8 cellular contexts compared by ENCODE assay signal in the genomic region with DNA sequence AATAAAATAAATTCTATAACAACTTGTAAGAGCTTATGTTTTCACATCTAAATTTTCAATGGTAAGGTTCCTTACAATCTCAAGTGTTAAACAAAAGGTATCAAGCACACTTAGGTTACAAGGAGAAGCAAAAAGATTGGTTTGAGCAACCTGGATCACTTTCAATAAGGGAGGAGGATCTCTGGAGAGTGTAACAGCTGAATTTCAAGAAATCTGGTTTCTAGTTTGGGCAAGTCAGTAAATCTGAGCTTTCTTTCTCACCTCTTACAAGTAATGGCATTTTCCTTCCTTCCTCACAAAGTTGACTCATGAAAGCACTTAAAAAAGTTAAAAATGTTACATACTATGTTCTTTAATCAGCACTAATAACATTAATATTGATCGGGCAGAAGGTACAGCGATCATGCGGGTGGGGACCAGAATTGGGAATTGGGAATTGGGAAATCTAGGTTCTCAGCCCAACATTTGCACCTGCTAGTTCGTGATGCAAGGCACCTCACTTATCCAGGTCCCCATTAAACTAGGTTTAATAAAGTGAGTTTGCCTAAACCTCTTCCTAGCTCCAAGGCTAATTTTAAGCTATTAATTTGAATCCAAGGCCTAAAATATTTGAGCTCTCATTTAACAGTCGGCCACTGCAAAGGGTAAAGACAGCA. TPM values are rescaled to one million over a fixed set of nuclear protein-coding genes. Genes with fewer than 3 reads are reported as not detected.
DNase-seq lines count a peak whose midpoint lies in the region; ATAC-seq and TF ChIP-seq lines count a peak whose summit lies in the region.

No MANE protein-coding gene starts in this region.

- no TSS peak for BruUV-seq in A673 (replicated peaks; lab: Mats Ljungman, UMichigan)

- H3K27ac ChIP-seq in A673 (ENCODE audit: low read depth, low read length, poor library complexity, severe bottlenecking) (no peak overlapping the region), mesenchymal stem cell (ENCODE audit: low read length, poor library complexity, severe bottlenecking) (no peak overlapping the region)

- H3K27me3 ChIP-seq in A673 (replicated peaks; ENCODE audit: insufficient read depth, low read depth, low read length, poor library complexity) (no peaks in the 10 kb centered on the region), mesenchymal stem cell (ENCODE audit: control insufficient read depth in 1 of 2, insufficient read depth in 1 of 2, low read length in 2 of 2) (no peaks in the 10 kb centered on the region)

- peak overlapping the region; percentile 69 for H2AK5ac ChIP-seq in mesenchymal stem cell (ENCODE audit: low read length, severe bottlenecking)

- no peak overlapping the region for H3K14ac ChIP-seq in mesenchymal stem cell (ENCODE audit: low read length in 2 of 2)

- DNase-seq in A673 (ENCODE audit: low spot score): no peak
- no peak for DNase-seq in HFF-Myc (ENCODE audit: extremely low read depth, low read depth)
- DNase-seq in astrocyte of the hippocampus (ENCODE audit: low read depth, low spot score): peak; percentile 13
- no peak for DNase-seq in mesenchymal stem cell
- DNase-seq in NCI-H748 (lab: John Stamatoyannopoulos, UW; ENCODE audit: unreplicated experiment): no peak
- no peak for DNase-seq in NCI-H774 (lab: John Stamatoyannopoulos, UW)

- H2BK15ac ChIP-seq in mesenchymal stem cell (ENCODE audit: low read depth, poor library complexity, severe bottlenecking): no peak overlapping the region

- H4K91ac ChIP-seq in mesenchymal stem cell (ENCODE audit: low read length): no peak overlapping the region

- POLR2A ChIA-PET in A673 (lab: Charles Lee; ENCODE audit: low non-redundant PET): no interaction called here

- 94% methylated on average over 5 of the region's 5 CpGs for WGBS in mesenchymal stem cell

- peak overlapping the region; percentile 66 for H3K4me2 ChIP-seq in mesenchymal stem cell (ENCODE audit: low read length, poor library complexity, severe bottlenecking)

- TF ChIP-seq CTCF in A673 (conservative IDR thresholded peaks at IDR 0.05; ENCODE audit: low read depth, low read length) (no peak), HFF-Myc (IDR thresholded peaks at IDR 0.05; ENCODE audit: low read depth, low read length, missing control alignments) (no peak)

- CTCF ChIA-PET in A673 (lab: Charles Lee): no interaction called here

- ATAC-seq in GM21367 (IDR thresholded peaks at IDR 0.05; ENCODE audit: unreplicated experiment): no peak
- ATAC-seq in HG02981 (IDR thresholded peaks at IDR 0.05; ENCODE audit: unreplicated experiment): no peak

- H4K8ac ChIP-seq in mesenchymal stem cell (ENCODE audit: low read length): no peak overlapping the region

- peak overlapping the region; percentile 96 for H3K9ac ChIP-seq in mesenchymal stem cell (ENCODE audit: low read length)

- no peak overlapping the region for H3K18ac ChIP-seq in mesenchymal stem cell (ENCODE audit: low read depth in 1 of 2, low read length in 2 of 2)

- H3K79me1 ChIP-seq in mesenchymal stem cell (replicated peaks; ENCODE audit: low read length, poor library complexity, severe bottlenecking): no peaks in the 10 kb centered on the region

- H2BK5ac ChIP-seq in mesenchymal stem cell (ENCODE audit: low read depth, low read length, poor library complexity, severe bottlenecking): no peak overlapping the region

- H2BK120ac ChIP-seq in mesenchymal stem cell (ENCODE audit: low read depth, low read length): no peak overlapping the region

- peaks cover 44% of the 10 kb centered on the region for H3K4me1 ChIP-seq in A673 (ENCODE audit: insufficient read depth, low read length, poor library complexity, severe bottlenecking)
- H3K4me1 ChIP-seq in mesenchymal stem cell (ENCODE audit: control insufficient read depth, insufficient read depth, low read depth, low read length): peaks cover 3% of the 10 kb centered on the region

- H3K4me3 ChIP-seq in A673 (ENCODE audit: low read depth, low read length, poor library complexity, severe bottlenecking): peak overlapping the region; percentile 78
- peak overlapping the region; percentile 91 for H3K4me3 ChIP-seq in HFF-Myc (replicated peaks; ENCODE audit: low read depth, low read length)
- H3K4me3 ChIP-seq in mesenchymal stem cell (ENCODE audit: insufficient read depth in 1 of 2, low read depth in 1 of 2, low read length in 2 of 2): peak overlapping the region in 1 of 2 experiments; percentile 89

- no peaks in the 10 kb centered on the region for H3K9me3 ChIP-seq in A673 (ENCODE audit: low read depth, low read length, poor library complexity, severe bottlenecking)
- H3K9me3 ChIP-seq in mesenchymal stem cell (ENCODE audit: control insufficient read depth, low read length): no peaks in the 10 kb centered on the region

- no peak overlapping the region for H2BK12ac ChIP-seq in mesenchymal stem cell (ENCODE audit: low read length in 2 of 2)

- peaks cover 31% of the 10 kb centered on the region for H3K36me3 ChIP-seq in A673 (ENCODE audit: insufficient read depth, low read length, poor library complexity, severe bottlenecking)
- H3K36me3 ChIP-seq in mesenchymal stem cell (ENCODE audit: control insufficient read depth in 1 of 2, insufficient read depth in 2 of 2, low read depth in 1 of 2, low read length in 2 of 2): peaks cover 0 to 11% of the 10 kb centered on the region in 2 experiments

- H3K23ac ChIP-seq in mesenchymal stem cell (ENCODE audit: low read length in 2 of 2): no peak overlapping the region

- H3K4ac ChIP-seq in mesenchymal stem cell (ENCODE audit: low read depth in 1 of 2, low read length in 2 of 2): no peak overlapping the region

- intact Hi-C loops in A673 (cut with micrococcal nuclease; ENCODE audit: unreplicated experiment): no loop called here

- no peak overlapping the region for H2AFZ ChIP-seq in mesenchymal stem cell (ENCODE audit: low read depth, low read length)

RNA-seq across cellular contexts. Expression of a gene that starts 3.1 kb away (rescaled TPM):
- 437 and 468 TPM in 2 replicates for total RNA-seq in A673 (2021)
- 114 TPM for polyA plus RNA-seq in mesenchymal stem cell (2013, experiment 1 of 2)
- 122 TPM for polyA plus RNA-seq in mesenchymal stem cell (2013, experiment 2 of 2)

RNA-seq across cellular contexts. Expression of a gene that starts 28.4 kb away (rescaled TPM):
- 7.9 and 9.5 TPM in 2 replicates for total RNA-seq in A673 (2021)
- polyA plus RNA-seq in mesenchymal stem cell (2013, experiment 1 of 2): 28.0 TPM
- polyA plus RNA-seq in mesenchymal stem cell (2013, experiment 2 of 2): 29.2 TPM
